Comparison of ENCODE assay signal across 1 cellular context in genomic region chr2:199581504-199581903, GRCh38.
TF ChIP-seq lines count a peak whose summit lies in the region.

No MANE protein-coding gene starts in this region.

TF ChIP-seq in SK-N-SH, 30 proteins besides CTCF, POLR2A, EP300 and RAD21 (continued from another document):
- no peak for TF ChIP-seq TEAD4 (IDR thresholded peaks at IDR 0.05; ENCODE audit: borderline replicate concordance, insufficient read depth)
- TF ChIP-seq, protein P1, sequence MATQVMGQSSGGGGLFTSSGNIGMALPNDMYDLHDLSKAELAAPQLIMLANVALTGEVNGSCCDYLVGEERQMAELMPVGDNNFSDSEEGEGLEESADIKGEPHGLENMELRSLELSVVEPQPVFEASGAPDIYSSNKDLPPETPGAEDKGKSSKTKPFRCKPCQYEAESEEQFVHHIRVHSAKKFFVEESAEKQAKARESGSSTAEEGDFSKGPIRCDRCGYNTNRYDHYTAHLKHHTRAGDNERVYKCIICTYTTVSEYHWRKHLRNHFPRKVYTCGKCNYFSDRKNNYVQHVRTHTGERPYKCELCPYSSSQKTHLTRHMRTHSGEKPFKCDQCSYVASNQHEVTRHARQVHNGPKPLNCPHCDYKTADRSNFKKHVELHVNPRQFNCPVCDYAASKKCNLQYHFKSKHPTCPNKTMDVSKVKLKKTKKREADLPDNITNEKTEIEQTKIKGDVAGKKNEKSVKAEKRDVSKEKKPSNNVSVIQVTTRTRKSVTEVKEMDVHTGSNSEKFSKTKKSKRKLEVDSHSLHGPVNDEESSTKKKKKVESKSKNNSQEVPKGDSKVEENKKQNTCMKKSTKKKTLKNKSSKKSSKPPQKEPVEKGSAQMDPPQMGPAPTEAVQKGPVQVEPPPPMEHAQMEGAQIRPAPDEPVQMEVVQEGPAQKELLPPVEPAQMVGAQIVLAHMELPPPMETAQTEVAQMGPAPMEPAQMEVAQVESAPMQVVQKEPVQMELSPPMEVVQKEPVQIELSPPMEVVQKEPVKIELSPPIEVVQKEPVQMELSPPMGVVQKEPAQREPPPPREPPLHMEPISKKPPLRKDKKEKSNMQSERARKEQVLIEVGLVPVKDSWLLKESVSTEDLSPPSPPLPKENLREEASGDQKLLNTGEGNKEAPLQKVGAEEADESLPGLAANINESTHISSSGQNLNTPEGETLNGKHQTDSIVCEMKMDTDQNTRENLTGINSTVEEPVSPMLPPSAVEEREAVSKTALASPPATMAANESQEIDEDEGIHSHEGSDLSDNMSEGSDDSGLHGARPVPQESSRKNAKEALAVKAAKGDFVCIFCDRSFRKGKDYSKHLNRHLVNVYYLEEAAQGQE (IDR thresholded peaks at IDR 0.05; ENCODE audit: low read depth, low read length): no peak
- TF ChIP-seq GABPA (IDR thresholded peaks at IDR 0.05; ENCODE audit: low read depth): no peak
- TF ChIP-seq TAF1 (IDR thresholded peaks at IDR 0.05; ENCODE audit: borderline replicate concordance, low read depth, low read length): no peak
